In genomic region chr16:88393034-88393433, GRCh38 we compare ENCODE assay signal across 17 cellular contexts. TPM values are rescaled to one million over a fixed set of nuclear protein-coding genes. Genes with fewer than 3 reads are reported as not detected.
DNase-seq lines count a peak whose midpoint lies in the region; ATAC-seq and TF ChIP-seq lines count a peak whose summit lies in the region.
"Had no signal": no experiment of that assay in that cellular context is flagged by ENCODE, and none has a peak within 500 bp of the region (broad histone marks: within the 10 kb centered on the region; RNA-seq: fewer than 3 reads in every experiment).

No MANE protein-coding gene starts in this region.

- H3K56ac ChIP-seq in mesendoderm (ENCODE audit: low read length), result no peak overlapping the region

- no peak overlapping the region for H4K5ac ChIP-seq in mesendoderm (ENCODE audit: low read length)

- intact Hi-C loops in upper lobe of right lung (cut with DNase I), result no loop called here

- peaks cover under 1% of the 10 kb centered on the region for H3K4me1 ChIP-seq in upper lobe of right lung
- no peaks in the 10 kb centered on the region for H3K4me1 ChIP-seq in mesendoderm (ENCODE audit: control insufficient read depth, low read depth, low read length)
- H3K4me1 ChIP-seq: parathyroid adenoma had no signal

- no peak overlapping the region for H2AK5ac ChIP-seq in mesendoderm (ENCODE audit: low read length)

- no peak for TF ChIP-seq CTCF in upper lobe of right lung (IDR thresholded peaks at IDR 0.05)

- H3K4me3 ChIP-seq in upper lobe of right lung (no peak overlapping the region), mesendoderm (ENCODE audit: low read length) (no peak overlapping the region)

- H2BK15ac ChIP-seq in mesendoderm (replicated peaks; ENCODE audit: low read depth), result no peak overlapping the region

- no peak overlapping the region for H3K4ac ChIP-seq in mesendoderm (ENCODE audit: low read depth, low read length)

- no peaks in the 10 kb centered on the region for H3K79me2 ChIP-seq in mesendoderm (ENCODE audit: control insufficient read depth, insufficient read depth, low read length)
- H3K79me2 ChIP-seq: parathyroid adenoma had no signal

- no peak overlapping the region for H2BK5ac ChIP-seq in mesendoderm (ENCODE audit: low read length)

- no peak overlapping the region for H3K18ac ChIP-seq in mesendoderm (ENCODE audit: low read length)

- no CpG with 5 or more reads among the region's 24 CpGs for WGBS in mesendoderm (ENCODE audit: extremely low coverage, insufficient coverage, low lambda C conversion rate)

- H2BK120ac ChIP-seq in mesendoderm (ENCODE audit: low read depth, low read length), result no peak overlapping the region

- H3K4me2 ChIP-seq in mesendoderm (ENCODE audit: low read length), result no peak overlapping the region

- H3K9ac ChIP-seq in mesendoderm (ENCODE audit: low read length), result no peak overlapping the region
- H3K9ac ChIP-seq: parathyroid adenoma had no signal

- H4K8ac ChIP-seq in mesendoderm (ENCODE audit: low read depth, low read length), result no peak overlapping the region

- no peaks in the 10 kb centered on the region for H3K9me3 ChIP-seq in upper lobe of right lung

- H3K27me3 ChIP-seq in upper lobe of right lung (peaks cover 4% of the 10 kb centered on the region), mesendoderm (ENCODE audit: insufficient read depth, low read length, poor library complexity) (no peaks in the 10 kb centered on the region)

- H3K27ac ChIP-seq in upper lobe of right lung (no peak overlapping the region), mesendoderm (ENCODE audit: low read depth, low read length) (no peak overlapping the region)
- H3K27ac ChIP-seq: 22Rv1, parathyroid adenoma had no signal

- ATAC-seq in upper lobe of right lung (peak; percentile 32), HG03457 (IDR thresholded peaks at IDR 0.05; ENCODE audit: unreplicated experiment) (no peak), GM19452 (IDR thresholded peaks at IDR 0.05; ENCODE audit: unreplicated experiment) (no peak)
- ATAC-seq: activated naive CD8-positive, alpha-beta T cell treated with anti-CD3 and anti-CD28 coated beads, Interleukin-2, amount 50 U/mL, for 24 hours; activated T-cell treated with anti-CD3 and anti-CD28 coated beads, Interleukin-2, amount 50 U/mL, for 72 hours had no signal

- no peaks in the 10 kb centered on the region for H3K79me1 ChIP-seq in mesendoderm (ENCODE audit: low read length)

- H3K36me3 ChIP-seq in upper lobe of right lung (no peaks in the 10 kb centered on the region), mesendoderm (ENCODE audit: control insufficient read depth, insufficient read depth, low read length) (no peaks in the 10 kb centered on the region)

- H3K23ac ChIP-seq in mesendoderm (ENCODE audit: low read length), result no peak overlapping the region

- DNase-seq in DMS 273 (lab: John Stamatoyannopoulos, UW; ENCODE audit: unreplicated experiment) (peak; percentile 37), DMS 273 treated with DMSO at 0.1 percent for 48 hours (lab: John Stamatoyannopoulos, UW) (no peak), fibroblast of gingiva (ENCODE audit: low read depth) (peak; percentile 67), mucosa of gallbladder (ENCODE audit: low spot score) (peak; percentile 62), upper lobe of right lung (no peak), mesendoderm (no peak)
- DNase-seq: activated CD4-positive, alpha-beta memory T cell treated with anti-CD3 and anti-CD28 coated beads for 36 hours; activated naive CD8-positive, alpha-beta T cell treated with anti-CD3 and anti-CD28 coated beads, Interleukin-2, amount 50 U/mL, for 24 hours; activated T-cell treated with anti-CD3 and anti-CD28 coated beads, Interleukin-2, amount 50 U/mL, for 72 hours; CD4-positive, alpha-beta memory T cell; EL; NCI-H187 treated with DMSO at 0.1 percent for 48 hours; NCI-H510A had no signal

RNA-seq across cellular contexts. Expression of gene ZNF469, which starts 10.3 kb away (rescaled TPM):
- total RNA-seq in mucosa of gallbladder, result 3.7 TPM
- total RNA-seq in upper lobe of right lung, result 2.1 TPM
- polyA plus RNA-seq in mesendoderm (2013, experiment 1 of 2), result 0.67 TPM
- 0.63 TPM for polyA plus RNA-seq in mesendoderm (2013, experiment 2 of 2)

Comparison
In these comparisons a context has a peak if more than half of its experiments do, and no peak if none do; other contexts are left out.
1. DNase-seq: peak in DMS 273 (single experiment), fibroblast of gingiva (single experiment) and mucosa of gallbladder (single experiment); none in DMS 273 treated with DMSO at 0.1 percent for 48 hours (single experiment), upper lobe of right lung (single experiment) and mesendoderm (single experiment).